ENCODE assay signal across 1 cellular context in the genomic region with DNA sequence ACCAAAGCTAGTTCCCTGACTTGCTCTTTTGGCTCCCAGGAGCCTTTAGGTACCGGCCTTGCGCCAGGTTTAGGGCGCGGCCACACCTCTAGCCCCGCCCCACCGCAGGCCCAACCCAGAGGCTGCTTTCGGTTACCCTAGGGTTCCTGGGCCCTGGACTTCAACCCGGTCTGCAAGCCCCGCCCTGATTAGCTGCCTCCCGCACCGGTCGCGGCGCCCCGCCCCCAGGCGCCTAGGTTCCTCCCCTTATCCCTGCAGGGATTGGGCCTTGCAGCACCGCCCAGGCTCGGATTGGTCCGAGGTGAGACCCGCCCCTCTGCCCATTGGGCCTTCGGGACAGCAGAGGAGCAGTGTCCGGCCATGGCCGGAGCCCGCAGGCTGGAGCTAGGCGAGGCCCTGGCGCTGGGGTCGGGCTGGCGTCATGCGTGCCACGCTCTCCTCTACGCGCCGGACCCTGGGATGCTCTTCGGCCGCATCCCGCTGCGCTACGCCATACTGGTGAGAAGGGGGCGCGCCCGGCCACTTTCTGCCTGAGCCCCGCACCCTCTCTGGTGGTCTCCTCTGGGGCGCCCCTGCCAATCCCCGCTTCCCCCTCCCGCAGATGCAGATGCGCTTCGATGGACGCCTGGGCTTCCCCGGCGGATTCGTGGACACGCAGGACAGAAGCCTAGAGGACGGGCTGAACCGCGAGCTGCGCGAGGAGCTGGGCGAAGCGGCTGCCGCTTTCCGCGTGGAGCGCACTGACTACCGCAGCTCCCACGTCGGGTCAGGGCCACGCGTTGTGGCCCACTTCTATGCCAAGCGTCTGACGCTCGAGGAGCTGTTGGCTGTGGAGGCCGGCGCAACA.
TF ChIP-seq lines count a peak whose summit lies in the region.

A gene (plus strand): TSS at position 330 of the 847 bp plus-strand sequence. CDS start 31 bp downstream, at position 361.

TF ChIP-seq in HepG2, 621 proteins besides CTCF, POLR2A, EP300 and RAD21 (continues in another document):
- TF ChIP-seq, protein P1, sequence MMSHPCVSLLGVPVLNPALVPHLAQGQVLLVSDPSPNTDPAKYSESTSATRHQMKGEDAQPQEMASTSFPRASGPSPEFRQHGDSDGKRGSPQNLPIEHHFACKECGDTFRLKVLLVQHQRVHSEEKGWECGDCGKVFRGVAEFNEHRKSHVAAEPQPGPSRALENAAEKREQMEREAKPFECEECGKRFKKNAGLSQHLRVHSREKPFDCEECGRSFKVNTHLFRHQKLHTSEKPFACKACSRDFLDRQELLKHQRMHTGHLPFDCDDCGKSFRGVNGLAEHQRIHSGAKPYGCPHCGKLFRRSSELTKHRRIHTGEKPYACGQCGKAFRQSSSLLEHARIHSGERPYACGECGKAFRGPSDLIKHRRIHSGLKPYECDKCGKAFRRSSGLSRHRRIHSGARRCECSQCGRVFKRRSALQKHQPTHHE (CRISPR knock-in tag; IDR thresholded peaks at IDR 0.05; ENCODE audit: borderline replicate concordance): peak; percentile 87; the same call in 1 of the 2 replicates
- TF ChIP-seq CENPT (CRISPR knock-in tag; IDR thresholded peaks at IDR 0.05; ENCODE audit: low read depth) (no peak; the same call in 1 of the 2 replicates), ZBTB42 (CRISPR knock-in tag; IDR thresholded peaks at IDR 0.05) (0 out of 2 replicates have a peak, but pooled peaks have one; percentile 48), MAF1 (CRISPR knock-in tag; IDR thresholded peaks at IDR 0.05; ENCODE audit: borderline replicate concordance) (0 out of 2 replicates have a peak, but pooled peaks have one; percentile 54), PTBP1 (IDR thresholded peaks at IDR 0.05; ENCODE audit: low read depth, low read length, poor library complexity, severe bottlenecking) (no peak), ZNF441 (CRISPR knock-in tag; IDR thresholded peaks at IDR 0.05; ENCODE audit: borderline replicate concordance) (no peak), KAT7 (CRISPR knock-in tag; IDR thresholded peaks at IDR 0.05; ENCODE audit: borderline replicate concordance) (peak; percentile 81; the same call in 1 of the 2 replicates), ZNF792 (CRISPR knock-in tag; IDR thresholded peaks at IDR 0.05) (peak; percentile 15; the same call in 1 of the 2 replicates), TCF7 (IDR thresholded peaks at IDR 0.05; ENCODE audit: low read depth) (no peak), FOXJ3 (CRISPR knock-in tag; IDR thresholded peaks at IDR 0.05; ENCODE audit: borderline replicate concordance) (peak; percentile 49; the same call in 1 of the 2 replicates), SNAPC2 (CRISPR knock-in tag; IDR thresholded peaks at IDR 0.05) (no peak), SMYD3 (CRISPR knock-in tag; IDR thresholded peaks at IDR 0.05) (no peak), ZNF773 (CRISPR knock-in tag; IDR thresholded peaks at IDR 0.05; ENCODE audit: borderline replicate concordance) (peak; percentile 64; the same call in 1 of the 2 replicates), ZFP82 (CRISPR knock-in tag; IDR thresholded peaks at IDR 0.05; ENCODE audit: borderline replicate concordance) (no peak), ZNF780A (CRISPR knock-in tag; IDR thresholded peaks at IDR 0.05) (no peak), ZNF460 (CRISPR knock-in tag; IDR thresholded peaks at IDR 0.05; ENCODE audit: borderline replicate concordance) (no peak), ZNF251 (CRISPR knock-in tag; IDR thresholded peaks at IDR 0.05) (no peak), ZNF747 (CRISPR knock-in tag; IDR thresholded peaks at IDR 0.05; ENCODE audit: borderline replicate concordance) (peak; percentile 72; the same call in 1 of the 2 replicates), ZNF598 (CRISPR knock-in tag; IDR thresholded peaks at IDR 0.05; ENCODE audit: borderline replicate concordance) (no peak), ZKSCAN5 (CRISPR knock-in tag; IDR thresholded peaks at IDR 0.05) (0 out of 2 replicates have a peak, but pooled peaks have one; percentile 13), ZNF12 (CRISPR knock-in tag; IDR thresholded peaks at IDR 0.05) (0 out of 2 replicates have a peak, but pooled peaks have one; percentile 11), ZNF230 (CRISPR knock-in tag; IDR thresholded peaks at IDR 0.05) (0 out of 2 replicates have a peak, but pooled peaks have one; percentile 65), ZKSCAN8 (CRISPR knock-in tag; IDR thresholded peaks at IDR 0.05; ENCODE audit: borderline replicate concordance) (no peak), THAP11 (CRISPR knock-in tag; IDR thresholded peaks at IDR 0.05) (peak; percentile 84), ZNF883 (CRISPR knock-in tag; IDR thresholded peaks at IDR 0.05; ENCODE audit: not compliant biosample characterization) (peak; percentile 86), YEATS2 (CRISPR knock-in tag; IDR thresholded peaks at IDR 0.05; ENCODE audit: borderline replicate concordance) (peak; percentile 71), TP53 (CRISPR knock-in tag; conservative IDR thresholded peaks at IDR 0.05) (peak; percentile 61; the same call in 1 of the 2 replicates), ZNF737 (CRISPR knock-in tag; IDR thresholded peaks at IDR 0.05; ENCODE audit: borderline replicate concordance) (0 out of 2 replicates have a peak, but pooled peaks have one; percentile 74), ZSCAN25 (CRISPR knock-in tag; IDR thresholded peaks at IDR 0.05) (no peak), ETV6 (CRISPR knock-in tag; conservative IDR thresholded peaks at IDR 0.05) (0 out of 2 replicates have a peak, but pooled peaks have one; percentile 20), ZFP36 (IDR thresholded peaks at IDR 0.05; ENCODE audit: borderline replicate concordance, low read depth, low read length, partially characterized antibody) (no peak), ZBTB20 (CRISPR knock-in tag; IDR thresholded peaks at IDR 0.05; ENCODE audit: borderline replicate concordance, low read depth) (0 out of 2 replicates have a peak, but pooled peaks have one; percentile 48), YEATS4 (CRISPR knock-in tag; IDR thresholded peaks at IDR 0.05; ENCODE audit: borderline replicate concordance) (0 out of 2 replicates have a peak, but pooled peaks have one; percentile 74), ZFAT (CRISPR knock-in tag; conservative IDR thresholded peaks at IDR 0.05) (no peak), ZNF484 (CRISPR knock-in tag; IDR thresholded peaks at IDR 0.05; ENCODE audit: borderline replicate concordance, low read depth) (no peak), MLLT10 (CRISPR knock-in tag; IDR thresholded peaks at IDR 0.05) (no peak), ZNF788 (CRISPR knock-in tag; IDR thresholded peaks at IDR 0.05; ENCODE audit: borderline replicate concordance) (no peak), HNRNPK (IDR thresholded peaks at IDR 0.05; ENCODE audit: low read depth, low read length, poor library complexity, severe bottlenecking) (peak; percentile 36), RELA (CRISPR knock-in tag; IDR thresholded peaks at IDR 0.05) (no peak), AGO1 (IDR thresholded peaks at IDR 0.05; ENCODE audit: low read depth, low read length, poor library complexity, severe bottlenecking) (peak; percentile 54), ZNF562 (CRISPR knock-in tag; IDR thresholded peaks at IDR 0.05; ENCODE audit: borderline replicate concordance) (no peak), SAFB2 (CRISPR knock-in tag; IDR thresholded peaks at IDR 0.05; ENCODE audit: borderline replicate concordance, low read depth) (peak; percentile 78; the same call in 1 of the 2 replicates)
- TF ChIP-seq, protein P2, sequence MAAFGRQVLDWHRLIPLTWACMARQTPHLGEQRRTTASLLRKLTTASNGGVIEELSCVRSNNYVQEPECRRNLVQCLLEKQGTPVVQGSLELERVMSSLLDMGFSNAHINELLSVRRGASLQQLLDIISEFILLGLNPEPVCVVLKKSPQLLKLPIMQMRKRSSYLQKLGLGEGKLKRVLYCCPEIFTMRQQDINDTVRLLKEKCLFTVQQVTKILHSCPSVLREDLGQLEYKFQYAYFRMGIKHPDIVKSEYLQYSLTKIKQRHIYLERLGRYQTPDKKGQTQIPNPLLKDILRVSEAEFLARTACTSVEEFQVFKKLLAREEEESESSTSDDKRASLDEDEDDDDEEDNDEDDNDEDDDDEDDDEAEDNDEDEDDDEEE (CRISPR knock-in tag; IDR thresholded peaks at IDR 0.05): peak; percentile 78; the same call in 1 of the 2 replicates
- TF ChIP-seq, protein P3, sequence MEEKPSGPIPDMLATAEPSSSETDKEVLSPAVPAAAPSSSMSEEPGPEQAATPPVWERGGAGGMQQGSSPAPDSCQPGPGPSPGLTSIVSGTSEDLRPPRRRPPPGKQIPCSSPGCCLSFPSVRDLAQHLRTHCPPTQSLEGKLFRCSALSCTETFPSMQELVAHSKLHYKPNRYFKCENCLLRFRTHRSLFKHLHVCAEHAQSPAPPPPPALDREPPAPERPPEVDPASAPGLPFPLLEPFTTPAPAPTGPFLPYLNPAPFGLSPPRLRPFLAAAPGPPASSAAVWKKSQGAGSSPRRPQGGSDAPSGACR (CRISPR knock-in tag; IDR thresholded peaks at IDR 0.05): 0 out of 2 replicates have a peak, but pooled peaks have one; percentile 61
- TF ChIP-seq, protein P4, sequence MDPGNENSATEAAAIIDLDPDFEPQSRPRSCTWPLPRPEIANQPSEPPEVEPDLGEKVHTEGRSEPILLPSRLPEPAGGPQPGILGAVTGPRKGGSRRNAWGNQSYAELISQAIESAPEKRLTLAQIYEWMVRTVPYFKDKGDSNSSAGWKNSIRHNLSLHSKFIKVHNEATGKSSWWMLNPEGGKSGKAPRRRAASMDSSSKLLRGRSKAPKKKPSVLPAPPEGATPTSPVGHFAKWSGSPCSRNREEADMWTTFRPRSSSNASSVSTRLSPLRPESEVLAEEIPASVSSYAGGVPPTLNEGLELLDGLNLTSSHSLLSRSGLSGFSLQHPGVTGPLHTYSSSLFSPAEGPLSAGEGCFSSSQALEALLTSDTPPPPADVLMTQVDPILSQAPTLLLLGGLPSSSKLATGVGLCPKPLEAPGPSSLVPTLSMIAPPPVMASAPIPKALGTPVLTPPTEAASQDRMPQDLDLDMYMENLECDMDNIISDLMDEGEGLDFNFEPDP (CRISPR knock-in tag; conservative IDR thresholded peaks at IDR 0.05): no peak
- TF ChIP-seq, protein P5, sequence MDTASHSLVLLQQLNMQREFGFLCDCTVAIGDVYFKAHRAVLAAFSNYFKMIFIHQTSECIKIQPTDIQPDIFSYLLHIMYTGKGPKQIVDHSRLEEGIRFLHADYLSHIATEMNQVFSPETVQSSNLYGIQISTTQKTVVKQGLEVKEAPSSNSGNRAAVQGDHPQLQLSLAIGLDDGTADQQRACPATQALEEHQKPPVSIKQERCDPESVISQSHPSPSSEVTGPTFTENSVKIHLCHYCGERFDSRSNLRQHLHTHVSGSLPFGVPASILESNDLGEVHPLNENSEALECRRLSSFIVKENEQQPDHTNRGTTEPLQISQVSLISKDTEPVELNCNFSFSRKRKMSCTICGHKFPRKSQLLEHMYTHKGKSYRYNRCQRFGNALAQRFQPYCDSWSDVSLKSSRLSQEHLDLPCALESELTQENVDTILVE (CRISPR knock-in tag; IDR thresholded peaks at IDR 0.05): 0 out of 2 replicates have a peak, but pooled peaks have one; percentile 67
- TF ChIP-seq, protein P6, sequence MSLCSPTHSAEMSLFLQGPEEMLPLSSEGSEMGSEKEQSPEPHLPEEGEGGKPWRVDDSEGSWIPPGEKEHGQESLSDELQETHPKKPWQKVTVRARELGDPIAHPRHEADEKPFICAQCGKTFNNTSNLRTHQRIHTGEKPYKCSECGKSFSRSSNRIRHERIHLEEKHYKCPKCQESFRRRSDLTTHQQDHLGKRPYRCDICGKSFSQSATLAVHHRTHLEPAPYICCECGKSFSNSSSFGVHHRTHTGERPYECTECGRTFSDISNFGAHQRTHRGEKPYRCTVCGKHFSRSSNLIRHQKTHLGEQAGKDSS (CRISPR knock-in tag; IDR thresholded peaks at IDR 0.05; ENCODE audit: borderline replicate concordance, low read depth): peak; percentile 82; the same call in 1 of the 2 replicates
- TF ChIP-seq, protein P7, sequence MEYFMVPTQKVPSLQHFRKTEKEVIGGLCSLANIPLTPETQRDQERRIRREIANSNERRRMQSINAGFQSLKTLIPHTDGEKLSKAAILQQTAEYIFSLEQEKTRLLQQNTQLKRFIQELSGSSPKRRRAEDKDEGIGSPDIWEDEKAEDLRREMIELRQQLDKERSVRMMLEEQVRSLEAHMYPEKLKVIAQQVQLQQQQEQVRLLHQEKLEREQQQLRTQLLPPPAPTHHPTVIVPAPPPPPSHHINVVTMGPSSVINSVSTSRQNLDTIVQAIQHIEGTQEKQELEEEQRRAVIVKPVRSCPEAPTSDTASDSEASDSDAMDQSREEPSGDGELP (IDR thresholded peaks at IDR 0.05; ENCODE audit: borderline replicate concordance, low read depth): peak; percentile 1; the same call in 1 of the 2 replicates
- TF ChIP-seq, protein P8, sequence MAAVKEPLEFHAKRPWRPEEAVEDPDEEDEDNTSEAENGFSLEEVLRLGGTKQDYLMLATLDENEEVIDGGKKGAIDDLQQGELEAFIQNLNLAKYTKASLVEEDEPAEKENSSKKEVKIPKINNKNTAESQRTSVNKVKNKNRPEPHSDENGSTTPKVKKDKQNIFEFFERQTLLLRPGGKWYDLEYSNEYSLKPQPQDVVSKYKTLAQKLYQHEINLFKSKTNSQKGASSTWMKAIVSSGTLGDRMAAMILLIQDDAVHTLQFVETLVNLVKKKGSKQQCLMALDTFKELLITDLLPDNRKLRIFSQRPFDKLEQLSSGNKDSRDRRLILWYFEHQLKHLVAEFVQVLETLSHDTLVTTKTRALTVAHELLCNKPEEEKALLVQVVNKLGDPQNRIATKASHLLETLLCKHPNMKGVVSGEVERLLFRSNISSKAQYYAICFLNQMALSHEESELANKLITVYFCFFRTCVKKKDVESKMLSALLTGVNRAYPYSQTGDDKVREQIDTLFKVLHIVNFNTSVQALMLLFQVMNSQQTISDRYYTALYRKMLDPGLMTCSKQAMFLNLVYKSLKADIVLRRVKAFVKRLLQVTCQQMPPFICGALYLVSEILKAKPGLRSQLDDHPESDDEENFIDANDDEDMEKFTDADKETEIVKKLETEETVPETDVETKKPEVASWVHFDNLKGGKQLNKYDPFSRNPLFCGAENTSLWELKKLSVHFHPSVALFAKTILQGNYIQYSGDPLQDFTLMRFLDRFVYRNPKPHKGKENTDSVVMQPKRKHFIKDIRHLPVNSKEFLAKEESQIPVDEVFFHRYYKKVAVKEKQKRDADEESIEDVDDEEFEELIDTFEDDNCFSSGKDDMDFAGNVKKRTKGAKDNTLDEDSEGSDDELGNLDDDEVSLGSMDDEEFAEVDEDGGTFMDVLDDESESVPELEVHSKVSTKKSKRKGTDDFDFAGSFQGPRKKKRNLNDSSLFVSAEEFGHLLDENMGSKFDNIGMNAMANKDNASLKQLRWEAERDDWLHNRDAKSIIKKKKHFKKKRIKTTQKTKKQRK (IDR thresholded peaks at IDR 0.05; ENCODE audit: low read length): no peak
- TF ChIP-seq, protein P9, sequence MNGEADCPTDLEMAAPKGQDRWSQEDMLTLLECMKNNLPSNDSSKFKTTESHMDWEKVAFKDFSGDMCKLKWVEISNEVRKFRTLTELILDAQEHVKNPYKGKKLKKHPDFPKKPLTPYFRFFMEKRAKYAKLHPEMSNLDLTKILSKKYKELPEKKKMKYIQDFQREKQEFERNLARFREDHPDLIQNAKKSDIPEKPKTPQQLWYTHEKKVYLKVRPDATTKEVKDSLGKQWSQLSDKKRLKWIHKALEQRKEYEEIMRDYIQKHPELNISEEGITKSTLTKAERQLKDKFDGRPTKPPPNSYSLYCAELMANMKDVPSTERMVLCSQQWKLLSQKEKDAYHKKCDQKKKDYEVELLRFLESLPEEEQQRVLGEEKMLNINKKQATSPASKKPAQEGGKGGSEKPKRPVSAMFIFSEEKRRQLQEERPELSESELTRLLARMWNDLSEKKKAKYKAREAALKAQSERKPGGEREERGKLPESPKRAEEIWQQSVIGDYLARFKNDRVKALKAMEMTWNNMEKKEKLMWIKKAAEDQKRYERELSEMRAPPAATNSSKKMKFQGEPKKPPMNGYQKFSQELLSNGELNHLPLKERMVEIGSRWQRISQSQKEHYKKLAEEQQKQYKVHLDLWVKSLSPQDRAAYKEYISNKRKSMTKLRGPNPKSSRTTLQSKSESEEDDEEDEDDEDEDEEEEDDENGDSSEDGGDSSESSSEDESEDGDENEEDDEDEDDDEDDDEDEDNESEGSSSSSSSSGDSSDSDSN (CRISPR knock-in tag; IDR thresholded peaks at IDR 0.05): peak; percentile 88
